Comparison of ENCODE assay signal across 1 cellular context in the genomic region with DNA sequence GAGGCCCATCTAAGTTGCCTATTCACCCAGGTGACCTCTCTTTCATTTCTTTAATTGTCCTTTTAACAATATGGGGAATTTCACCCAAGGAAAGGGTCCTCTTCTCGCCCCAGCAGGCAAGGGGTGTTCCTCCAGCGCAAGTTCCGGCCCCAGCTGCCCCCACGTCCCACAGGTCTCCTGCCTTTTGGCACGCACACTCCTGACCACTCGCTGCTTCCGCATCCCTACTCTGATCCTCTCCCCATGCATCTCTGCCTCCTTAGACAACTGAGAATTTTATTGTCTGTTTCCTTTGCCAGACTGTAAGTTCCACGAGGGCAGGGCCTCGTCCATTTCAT.
TF ChIP-seq lines count a peak whose summit lies in the region.

No MANE protein-coding gene starts in this region.

TF ChIP-seq in WTC11, 78 proteins besides CTCF, POLR2A, EP300 and RAD21 (continued from another document):
- TF ChIP-seq, protein P1, sequence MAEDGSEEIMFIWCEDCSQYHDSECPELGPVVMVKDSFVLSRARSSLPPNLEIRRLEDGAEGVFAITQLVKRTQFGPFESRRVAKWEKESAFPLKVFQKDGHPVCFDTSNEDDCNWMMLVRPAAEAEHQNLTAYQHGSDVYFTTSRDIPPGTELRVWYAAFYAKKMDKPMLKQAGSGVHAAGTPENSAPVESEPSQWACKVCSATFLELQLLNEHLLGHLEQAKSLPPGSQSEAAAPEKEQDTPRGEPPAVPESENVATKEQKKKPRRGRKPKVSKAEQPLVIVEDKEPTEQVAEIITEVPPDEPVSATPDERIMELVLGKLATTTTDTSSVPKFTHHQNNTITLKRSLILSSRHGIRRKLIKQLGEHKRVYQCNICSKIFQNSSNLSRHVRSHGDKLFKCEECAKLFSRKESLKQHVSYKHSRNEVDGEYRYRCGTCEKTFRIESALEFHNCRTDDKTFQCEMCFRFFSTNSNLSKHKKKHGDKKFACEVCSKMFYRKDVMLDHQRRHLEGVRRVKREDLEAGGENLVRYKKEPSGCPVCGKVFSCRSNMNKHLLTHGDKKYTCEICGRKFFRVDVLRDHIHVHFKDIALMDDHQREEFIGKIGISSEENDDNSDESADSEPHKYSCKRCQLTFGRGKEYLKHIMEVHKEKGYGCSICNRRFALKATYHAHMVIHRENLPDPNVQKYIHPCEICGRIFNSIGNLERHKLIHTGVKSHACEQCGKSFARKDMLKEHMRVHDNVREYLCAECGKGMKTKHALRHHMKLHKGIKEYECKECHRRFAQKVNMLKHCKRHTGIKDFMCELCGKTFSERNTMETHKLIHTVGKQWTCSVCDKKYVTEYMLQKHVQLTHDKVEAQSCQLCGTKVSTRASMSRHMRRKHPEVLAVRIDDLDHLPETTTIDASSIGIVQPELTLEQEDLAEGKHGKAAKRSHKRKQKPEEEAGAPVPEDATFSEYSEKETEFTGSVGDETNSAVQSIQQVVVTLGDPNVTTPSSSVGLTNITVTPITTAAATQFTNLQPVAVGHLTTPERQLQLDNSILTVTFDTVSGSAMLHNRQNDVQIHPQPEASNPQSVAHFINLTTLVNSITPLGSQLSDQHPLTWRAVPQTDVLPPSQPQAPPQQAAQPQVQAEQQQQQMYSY (CRISPR knock-in tag; IDR thresholded peaks at IDR 0.05): no peak
- TF ChIP-seq ZBTB21 (CRISPR knock-in tag; IDR thresholded peaks at IDR 0.05; ENCODE audit: borderline replicate concordance) (no peak), NFATC4 (CRISPR knock-in tag; IDR thresholded peaks at IDR 0.05) (no peak), CREM (CRISPR knock-in tag; IDR thresholded peaks at IDR 0.05) (no peak), OVOL2 (CRISPR knock-in tag; IDR thresholded peaks at IDR 0.05; ENCODE audit: borderline replicate concordance) (no peak), RORB (CRISPR knock-in tag; IDR thresholded peaks at IDR 0.05) (no peak), GABPB1 (CRISPR knock-in tag; IDR thresholded peaks at IDR 0.05) (no peak), JUN (CRISPR knock-in tag; IDR thresholded peaks at IDR 0.05) (no peak)
- TF ChIP-seq, protein P2, sequence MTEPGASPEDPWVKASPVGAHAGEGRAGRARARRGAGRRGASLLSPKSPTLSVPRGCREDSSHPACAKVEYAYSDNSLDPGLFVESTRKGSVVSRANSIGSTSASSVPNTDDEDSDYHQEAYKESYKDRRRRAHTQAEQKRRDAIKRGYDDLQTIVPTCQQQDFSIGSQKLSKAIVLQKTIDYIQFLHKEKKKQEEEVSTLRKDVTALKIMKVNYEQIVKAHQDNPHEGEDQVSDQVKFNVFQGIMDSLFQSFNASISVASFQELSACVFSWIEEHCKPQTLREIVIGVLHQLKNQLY (CRISPR knock-in tag; IDR thresholded peaks at IDR 0.05): no peak
- TF ChIP-seq, protein P3, sequence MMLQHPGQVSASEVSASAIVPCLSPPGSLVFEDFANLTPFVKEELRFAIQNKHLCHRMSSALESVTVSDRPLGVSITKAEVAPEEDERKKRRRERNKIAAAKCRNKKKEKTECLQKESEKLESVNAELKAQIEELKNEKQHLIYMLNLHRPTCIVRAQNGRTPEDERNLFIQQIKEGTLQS (CRISPR knock-in tag; conservative IDR thresholded peaks at IDR 0.05): no peak
- TF ChIP-seq, protein P4, sequence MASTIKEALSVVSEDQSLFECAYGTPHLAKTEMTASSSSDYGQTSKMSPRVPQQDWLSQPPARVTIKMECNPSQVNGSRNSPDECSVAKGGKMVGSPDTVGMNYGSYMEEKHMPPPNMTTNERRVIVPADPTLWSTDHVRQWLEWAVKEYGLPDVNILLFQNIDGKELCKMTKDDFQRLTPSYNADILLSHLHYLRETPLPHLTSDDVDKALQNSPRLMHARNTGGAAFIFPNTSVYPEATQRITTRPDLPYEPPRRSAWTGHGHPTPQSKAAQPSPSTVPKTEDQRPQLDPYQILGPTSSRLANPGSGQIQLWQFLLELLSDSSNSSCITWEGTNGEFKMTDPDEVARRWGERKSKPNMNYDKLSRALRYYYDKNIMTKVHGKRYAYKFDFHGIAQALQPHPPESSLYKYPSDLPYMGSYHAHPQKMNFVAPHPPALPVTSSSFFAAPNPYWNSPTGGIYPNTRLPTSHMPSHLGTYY (CRISPR knock-in tag; IDR thresholded peaks at IDR 0.05): no peak
- TF ChIP-seq, protein P5, sequence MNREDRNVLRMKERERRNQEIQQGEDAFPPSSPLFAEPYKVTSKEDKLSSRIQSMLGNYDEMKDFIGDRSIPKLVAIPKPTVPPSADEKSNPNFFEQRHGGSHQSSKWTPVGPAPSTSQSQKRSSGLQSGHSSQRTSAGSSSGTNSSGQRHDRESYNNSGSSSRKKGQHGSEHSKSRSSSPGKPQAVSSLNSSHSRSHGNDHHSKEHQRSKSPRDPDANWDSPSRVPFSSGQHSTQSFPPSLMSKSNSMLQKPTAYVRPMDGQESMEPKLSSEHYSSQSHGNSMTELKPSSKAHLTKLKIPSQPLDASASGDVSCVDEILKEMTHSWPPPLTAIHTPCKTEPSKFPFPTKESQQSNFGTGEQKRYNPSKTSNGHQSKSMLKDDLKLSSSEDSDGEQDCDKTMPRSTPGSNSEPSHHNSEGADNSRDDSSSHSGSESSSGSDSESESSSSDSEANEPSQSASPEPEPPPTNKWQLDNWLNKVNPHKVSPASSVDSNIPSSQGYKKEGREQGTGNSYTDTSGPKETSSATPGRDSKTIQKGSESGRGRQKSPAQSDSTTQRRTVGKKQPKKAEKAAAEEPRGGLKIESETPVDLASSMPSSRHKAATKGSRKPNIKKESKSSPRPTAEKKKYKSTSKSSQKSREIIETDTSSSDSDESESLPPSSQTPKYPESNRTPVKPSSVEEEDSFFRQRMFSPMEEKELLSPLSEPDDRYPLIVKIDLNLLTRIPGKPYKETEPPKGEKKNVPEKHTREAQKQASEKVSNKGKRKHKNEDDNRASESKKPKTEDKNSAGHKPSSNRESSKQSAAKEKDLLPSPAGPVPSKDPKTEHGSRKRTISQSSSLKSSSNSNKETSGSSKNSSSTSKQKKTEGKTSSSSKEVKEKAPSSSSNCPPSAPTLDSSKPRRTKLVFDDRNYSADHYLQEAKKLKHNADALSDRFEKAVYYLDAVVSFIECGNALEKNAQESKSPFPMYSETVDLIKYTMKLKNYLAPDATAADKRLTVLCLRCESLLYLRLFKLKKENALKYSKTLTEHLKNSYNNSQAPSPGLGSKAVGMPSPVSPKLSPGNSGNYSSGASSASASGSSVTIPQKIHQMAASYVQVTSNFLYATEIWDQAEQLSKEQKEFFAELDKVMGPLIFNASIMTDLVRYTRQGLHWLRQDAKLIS (CRISPR knock-in tag; IDR thresholded peaks at IDR 0.05; ENCODE audit: borderline replicate concordance): no peak
- TF ChIP-seq, protein P6, sequence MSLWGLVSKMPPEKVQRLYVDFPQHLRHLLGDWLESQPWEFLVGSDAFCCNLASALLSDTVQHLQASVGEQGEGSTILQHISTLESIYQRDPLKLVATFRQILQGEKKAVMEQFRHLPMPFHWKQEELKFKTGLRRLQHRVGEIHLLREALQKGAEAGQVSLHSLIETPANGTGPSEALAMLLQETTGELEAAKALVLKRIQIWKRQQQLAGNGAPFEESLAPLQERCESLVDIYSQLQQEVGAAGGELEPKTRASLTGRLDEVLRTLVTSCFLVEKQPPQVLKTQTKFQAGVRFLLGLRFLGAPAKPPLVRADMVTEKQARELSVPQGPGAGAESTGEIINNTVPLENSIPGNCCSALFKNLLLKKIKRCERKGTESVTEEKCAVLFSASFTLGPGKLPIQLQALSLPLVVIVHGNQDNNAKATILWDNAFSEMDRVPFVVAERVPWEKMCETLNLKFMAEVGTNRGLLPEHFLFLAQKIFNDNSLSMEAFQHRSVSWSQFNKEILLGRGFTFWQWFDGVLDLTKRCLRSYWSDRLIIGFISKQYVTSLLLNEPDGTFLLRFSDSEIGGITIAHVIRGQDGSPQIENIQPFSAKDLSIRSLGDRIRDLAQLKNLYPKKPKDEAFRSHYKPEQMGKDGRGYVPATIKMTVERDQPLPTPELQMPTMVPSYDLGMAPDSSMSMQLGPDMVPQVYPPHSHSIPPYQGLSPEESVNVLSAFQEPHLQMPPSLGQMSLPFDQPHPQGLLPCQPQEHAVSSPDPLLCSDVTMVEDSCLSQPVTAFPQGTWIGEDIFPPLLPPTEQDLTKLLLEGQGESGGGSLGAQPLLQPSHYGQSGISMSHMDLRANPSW (CRISPR knock-in tag; conservative IDR thresholded peaks at IDR 0.05; ENCODE audit: low read depth): no peak
- TF ChIP-seq, protein P7, sequence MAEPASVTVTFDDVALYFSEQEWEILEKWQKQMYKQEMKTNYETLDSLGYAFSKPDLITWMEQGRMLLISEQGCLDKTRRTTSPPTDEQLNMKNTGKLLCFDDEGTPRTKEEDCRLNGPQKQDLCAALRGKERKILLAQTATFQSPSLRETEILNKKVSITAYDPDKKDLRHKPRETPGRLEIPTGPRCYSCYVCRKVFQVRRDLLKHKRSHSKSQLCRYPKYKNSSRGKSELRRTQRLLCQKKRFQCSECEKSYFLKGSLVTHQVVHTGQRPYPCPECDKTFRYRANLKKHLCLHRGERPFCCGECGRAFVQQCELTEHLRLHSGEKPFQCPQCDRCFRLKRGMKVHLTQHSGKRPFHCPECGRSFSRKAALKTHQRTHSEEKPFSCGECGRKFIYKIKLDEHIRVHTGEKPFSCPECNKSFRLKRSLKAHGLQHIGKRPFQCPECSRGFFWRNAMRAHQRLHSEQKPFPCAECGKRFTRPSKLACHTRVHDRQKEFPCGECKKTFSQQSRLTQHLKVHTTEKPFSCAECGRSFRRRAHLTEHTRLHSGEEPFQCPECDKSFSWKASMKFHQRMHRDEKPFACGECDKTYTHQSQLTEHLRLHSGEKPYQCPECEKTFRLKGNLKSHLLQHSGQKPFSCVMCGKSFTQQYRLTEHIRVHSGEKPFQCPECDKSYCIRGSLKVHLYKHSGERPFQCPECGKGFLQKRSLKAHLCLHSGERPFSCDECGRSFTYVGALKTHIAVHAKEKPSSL (CRISPR knock-in tag; conservative IDR thresholded peaks at IDR 0.05): no peak
- TF ChIP-seq, protein P8, sequence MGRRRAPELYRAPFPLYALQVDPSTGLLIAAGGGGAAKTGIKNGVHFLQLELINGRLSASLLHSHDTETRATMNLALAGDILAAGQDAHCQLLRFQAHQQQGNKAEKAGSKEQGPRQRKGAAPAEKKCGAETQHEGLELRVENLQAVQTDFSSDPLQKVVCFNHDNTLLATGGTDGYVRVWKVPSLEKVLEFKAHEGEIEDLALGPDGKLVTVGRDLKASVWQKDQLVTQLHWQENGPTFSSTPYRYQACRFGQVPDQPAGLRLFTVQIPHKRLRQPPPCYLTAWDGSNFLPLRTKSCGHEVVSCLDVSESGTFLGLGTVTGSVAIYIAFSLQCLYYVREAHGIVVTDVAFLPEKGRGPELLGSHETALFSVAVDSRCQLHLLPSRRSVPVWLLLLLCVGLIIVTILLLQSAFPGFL (CRISPR knock-in tag; IDR thresholded peaks at IDR 0.05; ENCODE audit: borderline replicate concordance): no peak
- TF ChIP-seq, protein P9, sequence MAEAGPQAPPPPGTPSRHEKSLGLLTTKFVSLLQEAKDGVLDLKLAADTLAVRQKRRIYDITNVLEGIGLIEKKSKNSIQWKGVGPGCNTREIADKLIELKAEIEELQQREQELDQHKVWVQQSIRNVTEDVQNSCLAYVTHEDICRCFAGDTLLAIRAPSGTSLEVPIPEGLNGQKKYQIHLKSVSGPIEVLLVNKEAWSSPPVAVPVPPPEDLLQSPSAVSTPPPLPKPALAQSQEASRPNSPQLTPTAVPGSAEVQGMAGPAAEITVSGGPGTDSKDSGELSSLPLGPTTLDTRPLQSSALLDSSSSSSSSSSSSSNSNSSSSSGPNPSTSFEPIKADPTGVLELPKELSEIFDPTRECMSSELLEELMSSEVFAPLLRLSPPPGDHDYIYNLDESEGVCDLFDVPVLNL (CRISPR knock-in tag; IDR thresholded peaks at IDR 0.05; ENCODE audit: borderline replicate concordance, low read depth): no peak
- TF ChIP-seq, protein P10, sequence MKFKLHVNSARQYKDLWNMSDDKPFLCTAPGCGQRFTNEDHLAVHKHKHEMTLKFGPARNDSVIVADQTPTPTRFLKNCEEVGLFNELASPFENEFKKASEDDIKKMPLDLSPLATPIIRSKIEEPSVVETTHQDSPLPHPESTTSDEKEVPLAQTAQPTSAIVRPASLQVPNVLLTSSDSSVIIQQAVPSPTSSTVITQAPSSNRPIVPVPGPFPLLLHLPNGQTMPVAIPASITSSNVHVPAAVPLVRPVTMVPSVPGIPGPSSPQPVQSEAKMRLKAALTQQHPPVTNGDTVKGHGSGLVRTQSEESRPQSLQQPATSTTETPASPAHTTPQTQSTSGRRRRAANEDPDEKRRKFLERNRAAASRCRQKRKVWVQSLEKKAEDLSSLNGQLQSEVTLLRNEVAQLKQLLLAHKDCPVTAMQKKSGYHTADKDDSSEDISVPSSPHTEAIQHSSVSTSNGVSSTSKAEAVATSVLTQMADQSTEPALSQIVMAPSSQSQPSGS (CRISPR knock-in tag; IDR thresholded peaks at IDR 0.05; ENCODE audit: borderline replicate concordance, low read depth): no peak
